8 cellular contexts compared by ENCODE assay signal in the genomic region with DNA sequence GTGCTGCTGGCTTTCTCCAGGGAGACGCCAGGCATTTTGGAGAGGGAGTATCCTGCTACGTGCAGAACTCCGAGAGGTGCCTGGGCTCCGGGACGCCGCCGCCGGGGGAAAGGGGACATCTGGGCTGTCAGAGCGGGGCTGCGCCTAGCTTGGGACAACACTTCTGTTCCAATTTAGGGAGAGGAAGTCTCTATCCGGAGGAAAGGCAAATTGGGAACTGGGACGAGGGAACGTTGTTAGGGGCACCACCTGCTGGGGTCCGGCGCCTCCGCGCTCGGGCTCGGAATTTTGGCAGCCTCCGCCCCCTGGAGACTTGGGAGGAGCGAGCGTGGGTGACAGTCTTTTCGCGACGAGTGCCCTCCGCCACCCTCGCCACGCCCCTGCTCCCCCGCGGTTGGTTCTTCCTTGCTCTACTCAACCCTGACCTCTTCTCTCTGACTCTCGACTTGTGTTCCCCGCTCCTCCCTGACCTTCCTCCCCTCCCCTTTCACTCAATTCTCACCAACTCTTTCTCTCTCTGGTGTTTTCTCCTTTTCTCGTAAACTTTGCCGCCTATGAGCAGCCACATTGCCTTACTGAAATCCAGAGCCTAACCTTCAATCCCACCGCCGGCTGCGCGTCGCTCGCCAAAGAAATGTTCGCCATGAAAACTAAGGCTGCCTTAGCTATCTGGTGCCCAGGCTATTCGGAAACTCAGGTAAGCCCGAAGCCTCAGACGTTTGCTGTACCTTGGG. TPM values are rescaled to one million over a fixed set of nuclear protein-coding genes. Genes with fewer than 3 reads are reported as not detected.
DNase-seq lines count a peak whose midpoint lies in the region; ATAC-seq and TF ChIP-seq lines count a peak whose summit lies in the region.

No MANE protein-coding gene starts in this region.

- no peaks in the 10 kb centered on the region for H3F3A ChIP-seq in SU-DHL-6 (ENCODE audit: insufficient read depth)

- H3K9me2 ChIP-seq in SU-DHL-6 (replicated peaks; ENCODE audit: insufficient read depth, low read length): no peaks in the 10 kb centered on the region

- no peak overlapping the region for H3K27ac ChIP-seq in SU-DHL-6 (ENCODE audit: low read depth, low read length)

- peak overlapping the region; percentile 63 for H3K9ac ChIP-seq in SU-DHL-6 (ENCODE audit: low read length)
- H3K9ac ChIP-seq in skeletal muscle satellite cell (ENCODE audit: low read depth, low read length): peak overlapping the region; percentile 79

- H3K36me3 Mint-ChIP-seq in activated naive CD8-positive, alpha-beta T cell treated with anti-CD3 and anti-CD28 coated beads, Interleukin-2, amount 50 U/mL, for 24 hours (ENCODE audit: low read depth): no peaks in the 10 kb centered on the region

- H3K27me3 ChIP-seq in SU-DHL-6 (ENCODE audit: low read length) (no peaks in the 10 kb centered on the region), skeletal muscle satellite cell (ENCODE audit: control insufficient read depth, insufficient read depth, low read length) (no peaks in the 10 kb centered on the region)

- H3K9me3 ChIP-seq in SU-DHL-6 (ENCODE audit: insufficient read depth, low read length): no peaks in the 10 kb centered on the region
- no peaks in the 10 kb centered on the region for H3K9me3 ChIP-seq in skeletal muscle satellite cell (replicated peaks; ENCODE audit: low read length)

- H3K9me3 Mint-ChIP-seq in activated naive CD8-positive, alpha-beta T cell treated with anti-CD3 and anti-CD28 coated beads, Interleukin-2, amount 50 U/mL, for 24 hours: no peaks in the 10 kb centered on the region

- peak; percentile 84 for ATAC-seq in GM19467 (IDR thresholded peaks at IDR 0.05; ENCODE audit: unreplicated experiment)
- ATAC-seq in HG03571 (IDR thresholded peaks at IDR 0.05; ENCODE audit: unreplicated experiment): peak; percentile 67
- ATAC-seq in activated naive CD8-positive, alpha-beta T cell treated with anti-CD3 and anti-CD28 coated beads, Interleukin-2, amount 50 U/mL, for 24 hours: peak; percentile 81

- no peak for TF ChIP-seq CTCF in SU-DHL-6 (IDR thresholded peaks at IDR 0.05; ENCODE audit: insufficient read depth, low read length, poor library complexity, severe bottlenecking)

- peak overlapping the region; percentile 50 for H3K27ac Mint-ChIP-seq in activated naive CD8-positive, alpha-beta T cell treated with anti-CD3 and anti-CD28 coated beads, Interleukin-2, amount 50 U/mL, for 24 hours

- H3K4me1 ChIP-seq in skeletal muscle satellite cell (ENCODE audit: control insufficient read depth, insufficient read depth, low read length): peaks cover 43% of the 10 kb centered on the region

- peak overlapping the region; percentile 76 for H3K4me3 ChIP-seq in SU-DHL-6 (ENCODE audit: insufficient read depth, low read length, poor library complexity, severe bottlenecking)
- H3K4me3 ChIP-seq in skeletal muscle satellite cell (ENCODE audit: low read length): peak overlapping the region; percentile 76

- peaks cover 41% of the 10 kb centered on the region for H3K4me1 Mint-ChIP-seq in activated naive CD8-positive, alpha-beta T cell treated with anti-CD3 and anti-CD28 coated beads, Interleukin-2, amount 50 U/mL, for 24 hours

- H3K79me2 ChIP-seq in SU-DHL-6 (ENCODE audit: insufficient read depth, low read length): no peaks in the 10 kb centered on the region

- peak overlapping the region; percentile 96 for H2AFZ ChIP-seq in SU-DHL-6 (ENCODE audit: low read depth, low read length, severe bottlenecking)

- DNase-seq in AG20443 (ENCODE audit: low spot score) (peak; percentile 38), iPS DF 4.7 (ENCODE audit: extremely low read depth, low spot score) (peak; percentile 9), NCI-H1930 (lab: John Stamatoyannopoulos, UW) (no peak)
- DNase-seq in activated naive CD8-positive, alpha-beta T cell treated with anti-CD3 and anti-CD28 coated beads, Interleukin-2, amount 50 U/mL, for 24 hours: peak; percentile 75

- H3K27me3 Mint-ChIP-seq in activated naive CD8-positive, alpha-beta T cell treated with anti-CD3 and anti-CD28 coated beads, Interleukin-2, amount 50 U/mL, for 24 hours: peaks cover 78% of the 10 kb centered on the region

- H3K4me3 Mint-ChIP-seq in activated naive CD8-positive, alpha-beta T cell treated with anti-CD3 and anti-CD28 coated beads, Interleukin-2, amount 50 U/mL, for 24 hours: peak overlapping the region; percentile 90

- no peaks in the 10 kb centered on the region for H4K20me1 ChIP-seq in SU-DHL-6 (ENCODE audit: low read depth, low read length)

- H3K4me2 ChIP-seq in SU-DHL-6 (ENCODE audit: low read depth, low read length, poor library complexity, severe bottlenecking) (peak overlapping the region; percentile 83), skeletal muscle satellite cell (ENCODE audit: low read length) (peak overlapping the region; percentile 87)

- H3K36me3 ChIP-seq in SU-DHL-6 (ENCODE audit: low read length) (no peaks in the 10 kb centered on the region), skeletal muscle satellite cell (ENCODE audit: insufficient read depth, low read length) (peaks cover 14% of the 10 kb centered on the region)

RNA-seq across cellular contexts. Expression of a gene that starts 1.6 kb away (rescaled TPM):
- total RNA-seq in skeletal muscle satellite cell (2012; rRNA removed): 5.3 and 11.1 TPM in 2 replicates

RNA-seq across cellular contexts. Expression of a gene that starts 19.0 kb away (rescaled TPM):
- 79.5 and 81.4 TPM in 2 replicates for total RNA-seq in skeletal muscle satellite cell (2012; rRNA removed)

Comparison
In these comparisons a context has a peak if more than half of its experiments do, and no peak if none do; other contexts are left out.
1. DNase-seq: peak in AG20443 (single experiment), activated naive CD8-positive, alpha-beta T cell treated with anti-CD3 and anti-CD28 coated beads, Interleukin-2, amount 50 U/mL, for 24 hours (single experiment) and iPS DF 4.7 (single experiment); none in NCI-H1930 (0 of 2).
2. Peak in every context shown above with its lines, with median percentiles within 50 percentile points of each other: ATAC-seq.